ENCODE assay signal across 9 cellular contexts in the genomic region with DNA sequence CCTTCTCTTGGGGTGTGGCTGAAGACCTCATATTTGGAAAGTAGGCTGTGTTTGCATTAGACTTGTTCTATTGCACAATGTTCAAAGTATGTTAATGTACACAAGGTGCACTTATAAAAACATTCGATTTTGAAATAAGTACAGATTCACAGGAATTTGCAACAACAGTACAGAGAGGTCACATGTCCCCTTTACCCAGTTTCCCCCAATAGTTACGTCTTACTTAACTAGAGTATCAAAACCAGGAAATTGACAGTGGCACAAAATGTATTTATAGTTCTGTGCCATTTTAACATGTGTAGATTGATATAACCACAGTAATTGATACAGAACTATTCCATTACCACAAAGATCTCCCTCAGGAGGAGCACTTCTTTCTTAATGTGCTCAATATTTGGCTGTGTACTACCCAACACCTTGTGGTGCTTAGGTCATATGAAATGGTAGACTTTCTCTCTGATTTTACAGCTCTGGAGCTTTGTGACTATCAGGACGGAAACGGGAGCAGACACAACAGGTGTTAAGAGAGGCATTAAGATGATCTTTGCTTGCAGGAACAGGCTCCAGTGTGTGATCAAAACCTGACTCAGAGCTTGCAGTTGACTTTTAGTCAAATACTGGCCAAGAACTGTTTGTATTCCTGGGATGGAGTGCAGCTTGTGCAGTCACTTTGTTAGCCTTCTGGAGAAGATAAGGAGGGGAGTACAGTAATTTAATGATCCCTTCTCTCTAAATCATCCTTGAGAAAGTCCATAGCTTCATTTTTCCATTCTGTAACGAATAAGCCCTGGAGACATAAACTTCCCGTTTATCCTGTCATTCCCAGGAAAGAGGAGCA. TPM values are rescaled to one million over a fixed set of nuclear protein-coding genes. Genes with fewer than 3 reads are reported as not detected.
DNase-seq lines count a peak whose midpoint lies in the region; ATAC-seq and TF ChIP-seq lines count a peak whose summit lies in the region.
"Had no signal": no experiment of that assay in that cellular context is flagged by ENCODE, and none has a peak within 500 bp of the region (broad histone marks: within the 10 kb centered on the region; RNA-seq: fewer than 3 reads in every experiment).

No MANE protein-coding gene starts in this region.

- no peak for DNase-seq in CD8-positive, alpha-beta T cell
- DNase-seq in OCI-M1 (lab: John Stamatoyannopoulos, UW) (peak; percentile 43), erythroblast (lab: John Stamatoyannopoulos, UW) (peak; percentile 47 to 65), psoas muscle (no peak), Kasumi-1 (lab: John Stamatoyannopoulos, UW) (no peak), ACHN (no peak), SKM-1 treated with dmso at 0.1 percent for 144 hours (lab: John Stamatoyannopoulos, UW; ENCODE audit: unreplicated experiment) (no peak)
- no peak for DNase-seq in activated effector memory CD4-positive, alpha-beta T cell treated with Interleukin-2 at 50 U/mL for 16 hours
- DNase-seq: NCI-H1694 treated with DMSO at 0.1 percent for 48 hours had no signal

- H3K4me1 ChIP-seq in CD8-positive, alpha-beta T cell (ENCODE audit: insufficient read depth, low read length) = peaks cover 11% of the 10 kb centered on the region
- H3K4me1 ChIP-seq in psoas muscle = peaks cover 32% of the 10 kb centered on the region

- peaks cover 41% of the 10 kb centered on the region for H3K4me1 Mint-ChIP-seq in CD8-positive, alpha-beta T cell (ENCODE audit: low read depth)

- no peak for TF ChIP-seq CTCF in CD8-positive, alpha-beta T cell (IDR thresholded peaks at IDR 0.05)
- TF ChIP-seq CTCF in psoas muscle (IDR thresholded peaks at IDR 0.05) = no peak

- no peak overlapping the region for H3K27ac ChIP-seq in CD8-positive, alpha-beta T cell (ENCODE audit: low read depth, low read length)
- peak overlapping the region; percentile 98 for H3K27ac ChIP-seq in psoas muscle

- no peaks in the 10 kb centered on the region for H3K9me3 Mint-ChIP-seq in CD8-positive, alpha-beta T cell

- POLR2A ChIA-PET in CD8-positive, alpha-beta T cell (lab: Charles Lee) = no interaction called here

- TF ChIP-seq POLR2A in erythroblast (IDR thresholded peaks at IDR 0.05; ENCODE audit: low read length) = no peak

- no peak overlapping the region for H3K4me3 ChIP-seq in CD8-positive, alpha-beta T cell (ENCODE audit: low read depth, low read length)
- H3K4me3 ChIP-seq in psoas muscle = no peak overlapping the region

- H3K36me3 ChIP-seq in CD8-positive, alpha-beta T cell (ENCODE audit: insufficient read depth, low read length) = no peaks in the 10 kb centered on the region
- H3K36me3 ChIP-seq in psoas muscle (ENCODE audit: insufficient read depth in 1 of 2, low read depth in 1 of 2) = no peaks in the 10 kb centered on the region

- ATAC-seq in CD8-positive, alpha-beta T cell = no peak
- ATAC-seq in psoas muscle = peak; percentile 1 to 50 (median 46)

- H3K27ac Mint-ChIP-seq in CD8-positive, alpha-beta T cell = peak overlapping the region; percentile 33

- in situ Hi-C loops in ACHN (cut with HindIII; ENCODE audit: low pct_ligation_motif_present, low pct_unique_long_range_greater_than_20kb, low sequenced_read_pairs) = no loop called here

- H3K9me3 ChIP-seq in CD8-positive, alpha-beta T cell (ENCODE audit: low read length) = no peaks in the 10 kb centered on the region
- H3K9me3 ChIP-seq in psoas muscle = no peaks in the 10 kb centered on the region

- peaks cover 7% of the 10 kb centered on the region for H3K36me3 Mint-ChIP-seq in CD8-positive, alpha-beta T cell

- WGBS in psoas muscle, 3 donors = 20 to 25% (median 20%) methylated on average over 6 of the region's 6 CpGs

- no peak overlapping the region for H3K4me3 Mint-ChIP-seq in CD8-positive, alpha-beta T cell

- H3K27me3 Mint-ChIP-seq in CD8-positive, alpha-beta T cell (ENCODE audit: low read depth) = no peaks in the 10 kb centered on the region

- CTCF ChIA-PET in CD8-positive, alpha-beta T cell (lab: Charles Lee) = interaction anchor here (1.1 to 2.3 kb wide), 3 partner anchors 9 to 53 kb away, joined by 4 to 34 read pairs (median 5); no protein-coding TSS in a partner anchor

- no peaks in the 10 kb centered on the region for H3K27me3 ChIP-seq in CD8-positive, alpha-beta T cell (ENCODE audit: insufficient read depth, low read length)
- no peaks in the 10 kb centered on the region for H3K27me3 ChIP-seq in psoas muscle (ENCODE audit: insufficient read depth in 3 of 3, low read length in 2 of 3)

- intact Hi-C loops in CD8-positive, alpha-beta T cell (cut with DNase I, micrococcal nuclease) = loop anchor here in 1 of 2 experiments (5.0 kb wide), 2 partner anchors 170 to 720 kb away; partner anchors contain the start of genes RAB14 and TTLL11
- intact Hi-C loops in psoas muscle (cut with DNase I) = no loop called here

RNA-seq across cellular contexts. Expression of gene STOM, which starts 2.7 kb away (rescaled TPM):
- total RNA-seq in CD8-positive, alpha-beta T cell = 10 to 100 TPM; 47.4 to 48.2 TPM
- total RNA-seq in psoas muscle = 100 to 1,000 TPM in 3 of 4 donors, 10 to 100 TPM in 1; 89.6 to 237 (median 114) TPM
- 10 to 100 TPM; 53.2 to 83.4 (median 62.2) TPM for polyA plus RNA-seq in psoas muscle

Comparison
In these comparisons a context has a peak if more than half of its experiments do, and no peak if none do; other contexts are left out.
1. DNase-seq: peak in OCI-M1 (single experiment) and erythroblast (2 of 2); none in CD8-positive, alpha-beta T cell (0 of 7), psoas muscle (0 of 2), Kasumi-1 (0 of 2), ACHN (single experiment), activated effector memory CD4-positive, alpha-beta T cell treated with Interleukin-2 at 50 U/mL for 16 hours (single experiment) and SKM-1 treated with dmso at 0.1 percent for 144 hours (single experiment).